Comparison of ENCODE assay signal across 31 cellular contexts in the genomic region with DNA sequence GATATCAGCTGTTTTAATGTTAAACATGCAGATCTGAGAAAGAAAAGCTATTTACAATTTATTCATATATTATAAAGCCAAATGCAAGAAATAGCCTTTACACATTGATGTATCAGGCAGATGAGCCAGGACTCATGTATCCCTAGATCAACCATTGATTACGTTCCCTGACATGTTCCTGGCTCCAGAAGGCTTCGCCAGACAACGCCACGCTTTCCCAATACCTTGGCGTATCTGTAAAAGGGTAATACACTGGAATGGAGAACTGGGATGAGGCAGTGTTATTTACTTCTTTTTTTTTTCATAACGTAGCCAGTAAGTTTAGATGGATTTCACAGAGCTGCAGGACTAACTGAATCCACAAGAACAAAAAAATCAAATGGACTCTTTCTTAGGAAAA.
"Had no signal": no experiment of that assay in that cellular context is flagged by ENCODE, and none has a peak within 500 bp of the region (broad histone marks: within the 10 kb centered on the region; RNA-seq: fewer than 3 reads in every experiment).

No MANE protein-coding gene starts in this region.

- ATAC-seq: activated T-cell treated with anti-CD3 and anti-CD28 coated beads, Interleukin-2, amount 50 U/mL, for 4 hours; body of pancreas; Right ventricle myocardium inferior; SK-N-SH treated with all-trans-retinoic acid at 6 μM for 48 hours; T-cell; T-helper 17 cell had no signal

- H3K27me3 ChIP-seq: body of pancreas, breast epithelium, MG63 had no signal

- DNase-seq: activated B cell treated with CpG ODN at 0.5 μM for 24 hours; activated CD4-positive, alpha-beta memory T cell treated with anti-CD3 and anti-CD28 coated beads for 36 hours; activated CD4-positive, alpha-beta T cell treated with anti-CD3 and anti-CD28 coated beads for 4 hours; activated CD4-positive, alpha-beta T cell treated with anti-CD3 and anti-CD28 coated beads, Interleukin-2, amount 50 U/mL, for 1 hour; activated CD4-positive, CD25-positive, alpha-beta regulatory T cell treated with anti-CD3 and anti-CD28 coated beads, Interleukin-2, amount 50 U/mL, for 72 hours; activated CD8-positive, alpha-beta memory T cell treated with anti-CD3 and anti-CD28 coated beads, Interleukin-2, amount 50 U/mL, for 4 hours; activated naive CD4-positive, alpha-beta T cell treated with anti-CD3 and anti-CD28 coated beads, Interleukin-2, amount 10 ng/mL, durations not matched to agents 7 days and 5 days; activated naive CD8-positive, alpha-beta T cell treated with anti-CD3 and anti-CD28 coated beads for 36 hours; activated T-cell treated with anti-CD3 and anti-CD28 coated beads for 4 hours; activated T-cell treated with anti-CD3 and anti-CD28 coated beads, Interleukin-2, amount 50 U/mL, for 4 hours; amygdala; body of pancreas; Kasumi-1; KBM-7; MG63; NCI-H1048; NCI-H1436 treated with DMSO at 0.1 percent for 48 hours; NCI-H1694 treated with DMSO at 0.1 percent for 48 hours; NCI-H2029; NCI-H2171; NCI-H510A; NCI-H748 treated with DMSO at 0.1 percent for 48 hours; PC-9; SIG-M5; T-cell; T-helper 17 cell had no signal

- H3K4me2 ChIP-seq: PC-9 had no signal

- H2AFZ ChIP-seq: PC-9 had no signal

- H3K4me3 ChIP-seq: body of pancreas, breast epithelium, MG63, PC-9 had no signal

- H3K27ac ChIP-seq: body of pancreas, breast epithelium, PC-9, RWPE1, VCaP had no signal

- H3K4me1 ChIP-seq: body of pancreas, breast epithelium had no signal

- H3K36me3 ChIP-seq: breast epithelium, MG63 had no signal

- H3K9me3 ChIP-seq: body of pancreas, breast epithelium, MG63 had no signal
